In the genomic region with DNA sequence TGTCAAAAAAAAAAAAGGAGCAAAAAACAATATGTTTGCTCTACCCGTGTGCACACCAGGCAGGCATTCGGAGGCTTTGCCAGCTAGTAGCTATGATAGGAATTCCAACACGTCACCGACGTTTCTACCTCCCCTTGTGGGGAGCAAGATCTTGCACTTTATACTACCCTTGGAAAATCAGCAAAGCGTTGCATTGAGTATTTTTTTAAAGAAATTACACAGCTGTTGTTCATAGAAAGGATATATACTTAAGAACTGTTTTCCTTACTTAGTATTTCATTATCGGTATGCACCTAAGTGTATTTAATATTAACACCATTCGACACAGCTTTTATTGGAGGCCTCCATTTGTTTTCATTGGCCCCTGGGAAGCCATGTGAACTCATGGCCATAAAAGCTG, we compare ENCODE assay signal across 30 cellular contexts.
"Had no signal": no experiment of that assay in that cellular context is flagged by ENCODE, and none has a peak within 500 bp of the region (broad histone marks: within the 10 kb centered on the region; RNA-seq: fewer than 3 reads in every experiment).

No MANE protein-coding gene starts in this region.

- H3K27ac ChIP-seq: brain microvascular endothelial cell, cardiac muscle cell, KMS-11, SK-N-MC had no signal

- ATAC-seq: activated naive CD4-positive, alpha-beta T cell treated with anti-CD3 and anti-CD28 coated beads, Interleukin-2, amount 50 U/mL, for 72 hours; activated T-cell treated with anti-CD3 and anti-CD28 coated beads, Interleukin-2, amount 50 U/mL, for 4 hours; Panc1; Right ventricle myocardium inferior; T-cell had no signal

- H3K4me3 ChIP-seq: cardiac muscle cell, SK-N-MC had no signal

- FAIRE-seq: astrocyte, TTC549 had no signal

- H3K36me3 ChIP-seq: brain microvascular endothelial cell, cardiac muscle cell had no signal

- H3K9ac ChIP-seq: KMS-11 had no signal

- H3K27me3 ChIP-seq: brain microvascular endothelial cell, cardiac muscle cell had no signal

- H3K4me2 ChIP-seq: KMS-11 had no signal

- DNase-seq: activated CD4-positive, alpha-beta memory T cell treated with anti-CD3 and anti-CD28 coated beads for 36 hours; activated CD4-positive, alpha-beta T cell treated with anti-CD3 and anti-CD28 coated beads, Interleukin-2, amount 10 ng/mL, durations not matched to agents 7 days and 5 days; activated CD4-positive, CD25-positive, alpha-beta regulatory T cell; activated CD8-positive, alpha-beta memory T cell treated with anti-CD3 and anti-CD28 coated beads for 24 hours; activated effector memory CD4-positive, alpha-beta T cell treated with anti-CD3 and anti-CD28 coated beads, Interleukin-2, amount 50 U/mL, for 16 hours; activated naive CD4-positive, alpha-beta T cell treated with Interleukin-2 at 50 U/mL for 16 hours; activated T-cell treated with anti-CD3 and anti-CD28 coated beads, Interleukin-2, amount 50 U/mL, for 4 hours; amygdala; brain microvascular endothelial cell; NCI-H1092; NCI-H1417 treated with DMSO at 0.1 percent for 48 hours; NCI-H1694; NCI-H2029; NCI-H345; NCI-H510A; NCI-H526 treated with DMSO at 0.1 percent for 48 hours; NK-92 treated with Interleukin-12 subunit alpha and Interleukin-12 subunit beta, amount 100 ng/mL, for 24 hours; OCI-M1; RPMI8226; T-cell; T-helper 2 cell; T1000 had no signal
